Comparison of ENCODE assay signal across 1 cellular context in the genomic region with DNA sequence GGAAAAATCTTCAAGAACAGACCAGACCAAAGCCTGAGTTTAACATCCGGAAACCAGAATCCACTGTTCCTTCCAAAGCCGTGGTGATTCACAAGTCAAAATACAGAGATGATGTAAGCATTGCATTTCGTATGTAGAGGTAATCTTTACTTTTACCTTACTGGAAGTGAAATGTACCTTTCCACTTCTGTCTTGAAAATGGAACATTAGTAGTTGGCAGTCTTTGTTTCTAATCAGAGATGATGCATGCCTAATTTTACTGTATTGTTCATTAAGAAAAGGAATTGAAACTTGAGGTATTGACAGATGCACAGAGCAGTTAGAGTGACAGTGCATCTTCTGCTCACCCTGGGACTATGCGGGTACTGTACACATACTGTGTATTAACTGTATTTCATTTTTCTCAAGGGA.
TF ChIP-seq lines count a peak whose summit lies in the region.

No MANE protein-coding gene starts in this region.

TF ChIP-seq in GM12878, 131 proteins besides CTCF, POLR2A, EP300 and RAD21 (continued from another document):
- TF ChIP-seq ZBTB4 (CRISPR knock-in tag; IDR thresholded peaks at IDR 0.05) (no peak), FOS (IDR thresholded peaks at IDR 0.05; ENCODE audit: borderline replicate concordance, extremely low read depth, insufficient read length) (no peak), SPI1 (IDR thresholded peaks at IDR 0.05; ENCODE audit: borderline replicate concordance, insufficient read depth, low read depth, low read length) (peak; percentile 84), YBX1 (IDR thresholded peaks at IDR 0.05) (no peak), ZNF207 (IDR thresholded peaks at IDR 0.05; ENCODE audit: borderline replicate concordance) (no peak), JUNB (IDR thresholded peaks at IDR 0.05) (peak; percentile 36; the same call in 1 of the 2 replicates), CREM (IDR thresholded peaks at IDR 0.05; ENCODE audit: low read depth) (peak; percentile 26; the same call in 1 of the 2 replicates), HDGF (IDR thresholded peaks at IDR 0.05) (no peak), IKZF2 (IDR thresholded peaks at IDR 0.05) (peak; percentile 14 to 39; a peak in 2 of 4 replicates), MTA3 (IDR thresholded peaks at IDR 0.05; ENCODE audit: borderline replicate concordance, low read length) (0 out of 2 replicates have a peak, but pooled peaks have one; percentile 32), ZNF24 (IDR thresholded peaks at IDR 0.05) (no peak), SRF (IDR thresholded peaks at IDR 0.05; ENCODE audit: low read depth in 2 of 2, low read length in 2 of 2) (no peak), NR2F1 (conservative IDR thresholded peaks at IDR 0.05) (no peak), NFXL1 (IDR thresholded peaks at IDR 0.05; ENCODE audit: borderline replicate concordance) (no peak), IRF4 (IDR thresholded peaks at IDR 0.05; ENCODE audit: low read depth, low read length) (peak; percentile 51; the same call in 1 of the 2 replicates), CHD1 (IDR thresholded peaks at IDR 0.05; ENCODE audit: low read depth, low read length) (no peak), MTA2 (IDR thresholded peaks at IDR 0.05; ENCODE audit: low read depth) (peak; percentile 72), ZNF217 (IDR thresholded peaks at IDR 0.05) (peak; percentile 54; the same call in 1 of the 2 replicates), PKNOX1 (IDR thresholded peaks at IDR 0.05) (peak; percentile 95), FOXM1 (IDR thresholded peaks at IDR 0.05; ENCODE audit: low read depth, low read length) (no peak), MEF2A (IDR thresholded peaks at IDR 0.05; ENCODE audit: insufficient read depth, low read depth, low read length) (0 out of 2 replicates have a peak, but pooled peaks have one; percentile 42), CREB1 (IDR thresholded peaks at IDR 0.05; ENCODE audit: low read depth) (0 out of 2 replicates have a peak, but pooled peaks have one; percentile 10), RCOR1 (conservative IDR thresholded peaks at IDR 0.05; ENCODE audit: low read depth, low read length) (0 out of 2 replicates have a peak, but pooled peaks have one; percentile 52), MEF2B (IDR thresholded peaks at IDR 0.05; ENCODE audit: partially characterized antibody, poor library complexity, severe bottlenecking) (peak; percentile 30), BHLHE40 (IDR thresholded peaks at IDR 0.05; ENCODE audit: borderline replicate concordance in 1 of 2, low read depth in 2 of 2, low read length in 1 of 2) (peak in 1 of 2 experiments; percentile 28; a peak in 1 of 4 replicates), ETV6 (conservative IDR thresholded peaks at IDR 0.05 in 1 of 2, IDR thresholded peaks at IDR 0.05 in 1 of 2; ENCODE audit: borderline replicate concordance in 1 of 2, low read depth in 1 of 2) (peak in 1 of 2 experiments; percentile 63; a peak in 1 of 4 replicates), TBL1XR1 (IDR thresholded peaks at IDR 0.05; ENCODE audit: low read depth, low read length) (0 out of 2 replicates have a peak, but pooled peaks have one; percentile 25), DPF2 (IDR thresholded peaks at IDR 0.05) (peak; percentile 29; the same call in 1 of the 2 replicates), BACH1 (IDR thresholded peaks at IDR 0.05; ENCODE audit: borderline replicate concordance) (peak; percentile 31; the same call in 1 of the 2 replicates), STAT3 (IDR thresholded peaks at IDR 0.05; ENCODE audit: low read depth, low read length) (0 out of 2 replicates have a peak, but pooled peaks have one; percentile 41), CBX3 (IDR thresholded peaks at IDR 0.05; ENCODE audit: borderline replicate concordance, low read depth) (no peak), HDAC6 (IDR thresholded peaks at IDR 0.05; ENCODE audit: unreplicated experiment) (no peak), SREBF1 (IDR thresholded peaks at IDR 0.05; ENCODE audit: low read length) (no peak)
- TF ChIP-seq, protein P1, sequence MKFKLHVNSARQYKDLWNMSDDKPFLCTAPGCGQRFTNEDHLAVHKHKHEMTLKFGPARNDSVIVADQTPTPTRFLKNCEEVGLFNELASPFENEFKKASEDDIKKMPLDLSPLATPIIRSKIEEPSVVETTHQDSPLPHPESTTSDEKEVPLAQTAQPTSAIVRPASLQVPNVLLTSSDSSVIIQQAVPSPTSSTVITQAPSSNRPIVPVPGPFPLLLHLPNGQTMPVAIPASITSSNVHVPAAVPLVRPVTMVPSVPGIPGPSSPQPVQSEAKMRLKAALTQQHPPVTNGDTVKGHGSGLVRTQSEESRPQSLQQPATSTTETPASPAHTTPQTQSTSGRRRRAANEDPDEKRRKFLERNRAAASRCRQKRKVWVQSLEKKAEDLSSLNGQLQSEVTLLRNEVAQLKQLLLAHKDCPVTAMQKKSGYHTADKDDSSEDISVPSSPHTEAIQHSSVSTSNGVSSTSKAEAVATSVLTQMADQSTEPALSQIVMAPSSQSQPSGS (IDR thresholded peaks at IDR 0.05; ENCODE audit: low read length) = peak; percentile 20; the same call in 1 of the 2 replicates
- TF ChIP-seq, protein P2, sequence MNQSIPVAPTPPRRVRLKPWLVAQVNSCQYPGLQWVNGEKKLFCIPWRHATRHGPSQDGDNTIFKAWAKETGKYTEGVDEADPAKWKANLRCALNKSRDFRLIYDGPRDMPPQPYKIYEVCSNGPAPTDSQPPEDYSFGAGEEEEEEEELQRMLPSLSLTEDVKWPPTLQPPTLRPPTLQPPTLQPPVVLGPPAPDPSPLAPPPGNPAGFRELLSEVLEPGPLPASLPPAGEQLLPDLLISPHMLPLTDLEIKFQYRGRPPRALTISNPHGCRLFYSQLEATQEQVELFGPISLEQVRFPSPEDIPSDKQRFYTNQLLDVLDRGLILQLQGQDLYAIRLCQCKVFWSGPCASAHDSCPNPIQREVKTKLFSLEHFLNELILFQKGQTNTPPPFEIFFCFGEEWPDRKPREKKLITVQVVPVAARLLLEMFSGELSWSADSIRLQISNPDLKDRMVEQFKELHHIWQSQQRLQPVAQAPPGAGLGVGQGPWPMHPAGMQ (IDR thresholded peaks at IDR 0.05; ENCODE audit: borderline replicate concordance) = no peak
- TF ChIP-seq, protein P3, sequence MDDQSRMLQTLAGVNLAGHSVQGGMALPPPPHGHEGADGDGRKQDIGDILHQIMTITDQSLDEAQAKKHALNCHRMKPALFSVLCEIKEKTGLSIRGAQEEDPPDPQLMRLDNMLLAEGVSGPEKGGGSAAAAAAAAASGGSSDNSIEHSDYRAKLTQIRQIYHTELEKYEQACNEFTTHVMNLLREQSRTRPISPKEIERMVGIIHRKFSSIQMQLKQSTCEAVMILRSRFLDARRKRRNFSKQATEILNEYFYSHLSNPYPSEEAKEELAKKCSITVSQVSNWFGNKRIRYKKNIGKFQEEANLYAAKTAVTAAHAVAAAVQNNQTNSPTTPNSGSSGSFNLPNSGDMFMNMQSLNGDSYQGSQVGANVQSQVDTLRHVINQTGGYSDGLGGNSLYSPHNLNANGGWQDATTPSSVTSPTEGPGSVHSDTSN (IDR thresholded peaks at IDR 0.05; ENCODE audit: insufficient replicate concordance, low read depth, low read length) = peak; percentile 56
